8 cellular contexts compared by ENCODE assay signal in the genomic region with DNA sequence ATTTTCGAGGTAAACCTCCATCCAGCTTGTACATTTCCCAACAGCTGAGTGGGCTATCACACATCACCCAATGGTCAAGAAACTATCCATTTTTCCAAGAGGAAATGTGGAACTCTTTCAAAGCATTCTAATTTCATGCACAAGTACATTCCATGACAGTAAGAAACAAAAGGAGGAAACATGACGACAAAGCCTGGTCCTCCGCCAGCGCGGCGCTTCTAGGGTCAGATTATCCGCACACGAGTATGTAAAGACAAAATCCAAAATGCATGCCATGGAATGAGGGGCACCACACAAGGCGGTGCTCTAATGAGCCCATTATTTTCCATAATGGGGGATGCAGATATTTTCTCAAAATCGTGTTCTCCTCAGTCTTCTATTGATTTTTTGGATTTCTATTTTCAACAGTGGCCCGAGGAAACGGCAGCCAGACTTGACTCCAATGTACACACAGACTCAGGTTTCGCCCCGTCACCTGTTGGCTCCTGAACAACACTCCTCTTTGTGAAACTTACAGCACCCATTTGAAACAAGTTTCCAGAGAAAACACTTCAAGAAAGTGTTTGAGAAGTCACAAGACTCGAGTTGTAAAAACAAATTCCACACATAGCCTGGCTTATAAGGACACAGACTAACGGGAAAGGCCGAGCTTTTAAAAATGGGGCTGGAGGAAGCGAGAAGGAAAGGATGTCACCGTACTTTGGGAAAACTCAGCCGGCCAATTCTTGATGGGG.
DNase-seq lines count a peak whose midpoint lies in the region; ATAC-seq and FAIRE-seq lines count a peak whose summit lies in the region.

No MANE protein-coding gene starts in this region.

- ATAC-seq in HG03045 (IDR thresholded peaks at IDR 0.05; ENCODE audit: unreplicated experiment), result no peak

- DNase-seq in COLO668 (lab: John Stamatoyannopoulos, UW; ENCODE audit: unreplicated experiment), result peak; percentile 4
- DNase-seq in NCI-H2029 (lab: John Stamatoyannopoulos, UW), result peak; percentile 9
- peak; percentile 38 for DNase-seq in dedifferentiated amniotic fluid mesenchymal stem cell (ENCODE audit: extremely low spot score)
- peak; percentile 53 for DNase-seq in mucosa of gallbladder (ENCODE audit: low spot score)
- no peak for DNase-seq in NOMO-1 treated with DMSO at 0.1 percent for 48 hours (lab: John Stamatoyannopoulos, UW; ENCODE audit: unreplicated experiment)
- DNase-seq in Kasumi-1 (lab: John Stamatoyannopoulos, UW), result no peak
- DNase-seq in HTR-8/SVneo (ENCODE audit: insufficient read length, low spot score), result no peak

- no peak for FAIRE-seq in HTR-8/SVneo (lab: Jason Lieb, UNC)

Comparison
In these comparisons a context has a peak if more than half of its experiments do, and no peak if none do; other contexts are left out.
1. DNase-seq: peak in COLO668 (single experiment), NCI-H2029 (single experiment), dedifferentiated amniotic fluid mesenchymal stem cell (single experiment) and mucosa of gallbladder (single experiment); none in NOMO-1 treated with DMSO at 0.1 percent for 48 hours (single experiment), Kasumi-1 (0 of 2) and HTR-8/SVneo (single experiment).